Comparison of ENCODE assay signal across 17 cellular contexts in the genomic region with DNA sequence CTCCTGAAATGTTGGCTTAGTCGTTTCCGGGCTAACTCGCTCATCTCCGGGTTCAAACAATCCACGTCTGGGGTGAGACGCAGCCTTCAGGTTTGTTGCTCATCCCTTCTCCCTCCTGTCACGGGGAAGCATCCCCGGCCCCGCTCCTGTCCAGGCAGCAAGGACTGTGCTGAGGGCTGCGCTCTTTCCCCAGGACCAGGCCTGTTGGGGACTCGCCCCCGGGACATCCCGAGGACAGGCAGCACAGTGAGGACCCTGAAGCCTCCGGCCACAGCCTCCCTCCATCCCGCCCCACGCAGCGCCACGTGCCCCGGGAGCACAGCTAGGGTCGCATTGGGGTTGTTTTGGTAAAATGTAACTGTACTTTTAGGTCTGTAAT.
"Had no signal": no experiment of that assay in that cellular context is flagged by ENCODE, and none has a peak within 500 bp of the region (broad histone marks: within the 10 kb centered on the region; RNA-seq: fewer than 3 reads in every experiment).

No MANE protein-coding gene starts in this region.

- H3K4me1 Mint-ChIP-seq: activated naive CD4-positive, alpha-beta T cell treated with anti-CD3 and anti-CD28 coated beads, Interleukin-2, amount 10 ng/mL, durations not matched to agents 7 days and 5 days; nephron had no signal

- H3K9me3 Mint-ChIP-seq: activated CD4-positive, alpha-beta memory T cell treated with anti-CD3 and anti-CD28 coated beads for 36 hours; T-helper 2 cell treated with Interferon-gamma antibody and Interleukin-4, amounts not matched to agents 5 μg/mL and 100 μg/mL, for 36 hours had no signal

- H3K4me3 Mint-ChIP-seq: activated CD4-positive, alpha-beta memory T cell treated with anti-CD3 and anti-CD28 coated beads for 36 hours; activated naive CD4-positive, alpha-beta T cell treated with anti-CD3 and anti-CD28 coated beads, Interleukin-2, amount 10 ng/mL, durations not matched to agents 7 days and 5 days; activated T-helper 1 cell treated with anti-CD3 and anti-CD28 coated beads, Interleukin-12 subunit alpha, Interleukin-12 subunit beta, Interleukin-2, Interleukin-4 antibody, amounts not matched to agents 30 ng/mL and 10 ng/mL and 1 ng/mL, durations not matched to agents 14 hours and 24 hours and 36 hours; nephron; stimulated activated naive B cell treated with anti-CD40 and anti-IgM and Interleukin-4, amounts not matched to agents 10 μg/mL and 1 μg/mL and 100 μg/mL, for 72 hours; T-helper 2 cell treated with Interferon-gamma antibody and Interleukin-4, amounts not matched to agents 5 μg/mL and 100 μg/mL, for 36 hours had no signal

- DNase-seq: activated CD4-positive, alpha-beta memory T cell treated with anti-CD3 and anti-CD28 coated beads for 36 hours; activated CD4-positive, CD25-positive, alpha-beta regulatory T cell treated with anti-CD3 and anti-CD28 coated beads, Interleukin-2, amount 50 U/mL, for 72 hours; caudate nucleus; colonic mucosa; effector CD4-positive, alpha-beta T cell; hippocampal formation; stimulated activated CD4-positive, alpha-beta T cell treated with anti-CD3 and anti-CD28 coated beads, Interleukin-1b, Interleukin-23, amount 100 ng/mL, for 48 hours; stimulated activated naive B cell treated with anti-CD40 and anti-IgM and Interleukin-4, amounts not matched to agents 10 μg/mL and 1 μg/mL and 100 μg/mL, for 72 hours; substantia nigra; SW 1271; trophoblast cell had no signal

- H3K4me1 ChIP-seq: colonic mucosa, gastroesophageal sphincter, pancreas had no signal

- H3K27ac Mint-ChIP-seq: activated CD4-positive, alpha-beta memory T cell treated with anti-CD3 and anti-CD28 coated beads for 36 hours; activated naive CD4-positive, alpha-beta T cell treated with anti-CD3 and anti-CD28 coated beads, Interleukin-2, amount 10 ng/mL, durations not matched to agents 7 days and 5 days; activated T-helper 1 cell treated with anti-CD3 and anti-CD28 coated beads, Interleukin-12 subunit alpha, Interleukin-12 subunit beta, Interleukin-2, Interleukin-4 antibody, amounts not matched to agents 30 ng/mL and 10 ng/mL and 1 ng/mL, durations not matched to agents 14 hours and 24 hours and 36 hours; nephron; stimulated activated naive B cell treated with anti-CD40 and anti-IgM and Interleukin-4, amounts not matched to agents 10 μg/mL and 1 μg/mL and 100 μg/mL, for 72 hours; T-helper 2 cell treated with Interferon-gamma antibody and Interleukin-4, amounts not matched to agents 5 μg/mL and 100 μg/mL, for 36 hours had no signal

- H3K27ac ChIP-seq: colonic mucosa had no signal

- H3K27me3 Mint-ChIP-seq: activated CD4-positive, alpha-beta memory T cell treated with anti-CD3 and anti-CD28 coated beads for 36 hours; activated naive CD4-positive, alpha-beta T cell treated with anti-CD3 and anti-CD28 coated beads, Interleukin-2, amount 10 ng/mL, durations not matched to agents 7 days and 5 days; stimulated activated naive B cell treated with anti-CD40 and anti-IgM and Interleukin-4, amounts not matched to agents 10 μg/mL and 1 μg/mL and 100 μg/mL, for 72 hours had no signal

- H3K36me3 Mint-ChIP-seq: activated CD4-positive, alpha-beta memory T cell treated with anti-CD3 and anti-CD28 coated beads for 36 hours had no signal

- H3K4me3 ChIP-seq: colonic mucosa, pancreas had no signal

- H3K27me3 ChIP-seq: colonic mucosa, pancreas had no signal

- H3K9me3 ChIP-seq: colonic mucosa, pancreas had no signal

- ATAC-seq: gastroesophageal sphincter; pancreas; stimulated activated naive B cell treated with anti-CD40 and anti-IgM and Interleukin-4, amounts not matched to agents 10 μg/mL and 1 μg/mL and 100 μg/mL, for 72 hours had no signal

- H3K36me3 ChIP-seq: colonic mucosa, gastroesophageal sphincter, pancreas had no signal
